ENCODE assay signal across 28 cellular contexts in genomic region chrX:95733426-95733825, GRCh38.
"Had no signal": no experiment of that assay in that cellular context is flagged by ENCODE, and none has a peak within 500 bp of the region (broad histone marks: within the 10 kb centered on the region; RNA-seq: fewer than 3 reads in every experiment).

No MANE protein-coding gene starts in this region.

- H3K27me3 ChIP-seq: testis, transverse colon had no signal

- H3K27ac ChIP-seq: epithelial cell of prostate, gastrocnemius medialis, pancreas, prostate gland, spleen, testis, transverse colon, VCaP had no signal

- H3K36me3 Mint-ChIP-seq: activated naive CD4-positive, alpha-beta T cell treated with anti-CD3 and anti-CD28 coated beads, Interleukin-2, amount 50 U/mL, for 72 hours; immature natural killer cell had no signal

- FAIRE-seq: colon, endometrium, pancreas, TTC549, urothelium cell line had no signal

- H3K9me3 Mint-ChIP-seq: nephron had no signal

- H3K4me3 Mint-ChIP-seq: activated T-cell treated with anti-CD3 and anti-CD28 coated beads, Interleukin-2, amount 50 U/mL, for 72 hours; immature natural killer cell; nephron had no signal

- H3K4me3 ChIP-seq: gastrocnemius medialis, pancreas, prostate gland, spleen, testis, transverse colon had no signal

- ATAC-seq: activated naive CD4-positive, alpha-beta T cell treated with anti-CD3 and anti-CD28 coated beads, Interleukin-2, amount 50 U/mL, for 72 hours; activated T-cell treated with anti-CD3 and anti-CD28 coated beads, Interleukin-2, amount 50 U/mL, for 72 hours; gastrocnemius medialis; left colon; pancreas; stimulated activated naive CD8-positive, alpha-beta T cell treated with anti-CD3 and anti-CD28 coated beads, Interleukin-15, Interleukin-2, amounts not matched to agents 100 U/mL and 50 U/mL, for 24 hours had no signal

- DNase-seq: activated CD4-positive, alpha-beta T cell treated with anti-CD3 and anti-CD28 coated beads for 4 hours; activated CD4-positive, alpha-beta T cell treated with anti-CD3 and anti-CD28 coated beads, Interleukin-2, amount 50 U/mL, for 4 hours; activated naive CD4-positive, alpha-beta T cell; activated T-cell treated with anti-CD3 and anti-CD28 coated beads for 4 hours; activated T-cell treated with anti-CD3 and anti-CD28 coated beads, Interleukin-2, amount 50 U/mL, for 72 hours; effector CD8-positive, alpha-beta T cell; gastrocnemius medialis; head of caudate nucleus; hypothalamus; immature natural killer cell; kidney; left colon; mammary epithelial cell; pancreas; spleen; stimulated activated CD4-positive, alpha-beta T cell treated with anti-CD3 and anti-CD28 coated beads, Interleukin-2, amount 100 ng/mL, for 48 hours; stimulated activated naive CD8-positive, alpha-beta T cell treated with anti-CD3 and anti-CD28 coated beads, Interleukin-15, Interleukin-2, amounts not matched to agents 100 U/mL and 50 U/mL, for 24 hours; testis; transverse colon had no signal

- H3K9me3 ChIP-seq: gastrocnemius medialis, pancreas, prostate gland, spleen, testis, transverse colon had no signal

- H3K4me1 Mint-ChIP-seq: immature natural killer cell had no signal

- H3K4me1 ChIP-seq: gastrocnemius medialis, pancreas, prostate gland, spleen, testis, transverse colon had no signal

- H3K36me3 ChIP-seq: gastrocnemius medialis, pancreas, prostate gland, spleen, transverse colon had no signal

- H3K27ac Mint-ChIP-seq: activated naive CD4-positive, alpha-beta T cell treated with anti-CD3 and anti-CD28 coated beads, Interleukin-2, amount 50 U/mL, for 72 hours; activated T-cell treated with anti-CD3 and anti-CD28 coated beads, Interleukin-2, amount 50 U/mL, for 72 hours; immature natural killer cell had no signal
